21 cellular contexts compared by ENCODE assay signal in the genomic region with DNA sequence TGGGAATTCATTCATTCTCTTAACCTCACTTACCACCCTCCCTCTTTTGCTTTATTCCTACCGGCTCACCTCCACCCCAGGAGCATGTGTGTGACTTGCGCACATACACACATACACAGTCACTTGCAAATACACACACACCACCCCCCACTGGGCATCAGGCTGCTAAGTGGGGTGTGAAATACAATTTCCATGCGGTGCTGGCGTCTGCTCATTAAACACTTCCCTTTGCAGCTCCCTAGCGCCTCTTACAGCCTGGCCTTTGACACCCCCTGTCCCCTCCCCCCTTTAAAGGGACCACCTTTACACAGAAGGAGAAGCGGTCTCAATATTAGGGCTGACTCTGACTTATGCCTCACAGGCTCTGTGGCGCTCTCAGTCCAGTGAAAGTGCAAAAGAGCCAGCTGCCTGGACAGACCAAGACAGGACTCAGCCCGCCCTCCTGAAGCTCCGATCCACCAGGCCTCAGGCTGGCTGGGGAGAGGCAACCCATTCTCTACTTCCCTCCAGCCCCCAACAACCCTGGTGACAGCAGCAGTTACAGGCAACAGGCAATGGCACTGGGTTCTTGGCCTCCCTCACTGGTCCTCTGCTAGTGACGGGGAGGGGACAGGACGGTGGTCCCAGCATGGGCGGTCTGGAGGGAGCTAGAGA. TPM values are rescaled to one million over a fixed set of nuclear protein-coding genes. Genes with fewer than 3 reads are reported as not detected.
DNase-seq lines count a peak whose midpoint lies in the region; ATAC-seq and TF ChIP-seq lines count a peak whose summit lies in the region.
"Had no signal": no experiment of that assay in that cellular context is flagged by ENCODE, and none has a peak within 500 bp of the region (broad histone marks: within the 10 kb centered on the region; RNA-seq: fewer than 3 reads in every experiment).

No MANE protein-coding gene starts in this region.

- no peak for TF ChIP-seq CTCF in gastrocnemius medialis (IDR thresholded peaks at IDR 0.05 in 4 of 5, conservative IDR thresholded peaks at IDR 0.05 in 1 of 5)

- H3K27me3 ChIP-seq in gastrocnemius medialis, result no peaks in the 10 kb centered on the region
- H3K27me3 ChIP-seq: esophagus squamous epithelium had no signal

- no peaks in the 10 kb centered on the region for H3K9me3 ChIP-seq in gastrocnemius medialis
- H3K9me3 ChIP-seq: esophagus squamous epithelium, prostate gland had no signal

- H3K36me3 ChIP-seq in gastrocnemius medialis, result no peaks in the 10 kb centered on the region
- H3K36me3 ChIP-seq: esophagus squamous epithelium, prostate gland had no signal

- H3K4me1 ChIP-seq in gastrocnemius medialis, result peaks cover 0 to 6% of the 10 kb centered on the region in 2 donors

- ATAC-seq in GM21367 (IDR thresholded peaks at IDR 0.05; ENCODE audit: unreplicated experiment) (no peak), gastrocnemius medialis (no peak)
- ATAC-seq: effector memory CD8-positive, alpha-beta T cell; natural killer cell had no signal

- H3K4me3 ChIP-seq in gastrocnemius medialis, result no peak overlapping the region
- H3K4me3 ChIP-seq: esophagus squamous epithelium, GM12878, prostate gland, skin epidermis had no signal

- intact Hi-C loops in gastrocnemius medialis (cut with DNase I; ENCODE audit: low total_unique reads), result no loop called here

- no peak for TF ChIP-seq POLR2A in gastrocnemius medialis (IDR thresholded peaks at IDR 0.05)

- DNase-seq in NCI-H748 (lab: John Stamatoyannopoulos, UW; ENCODE audit: unreplicated experiment) (peak; percentile 57), NCI-H748 treated with DMSO at 0.1 percent for 48 hours (lab: John Stamatoyannopoulos, UW) (no peak), NCI-H1694 treated with DMSO at 0.1 percent for 48 hours (lab: John Stamatoyannopoulos, UW) (peak; percentile 72), cerebellum (ENCODE audit: low spot score) (peak; percentile 66), retina (peak; percentile 69), COLO829 (ENCODE audit: low spot score) (no peak), gastrocnemius medialis (no peak)
- DNase-seq: activated CD4-positive, alpha-beta T cell treated with anti-CD3 and anti-CD28 coated beads, Interleukin-2, amount 50 U/mL, for 48 hours; activated naive CD4-positive, alpha-beta T cell treated with anti-CD3 and anti-CD28 coated beads, Interleukin-2, amount 50 U/mL, for 16 hours; aorta; effector memory CD8-positive, alpha-beta T cell; esophagus squamous epithelium; mesenchymal stem cell; natural killer cell; NCI-H2029 treated with DMSO at 0.1 percent for 48 hours; NK-92 treated with Interleukin-12 subunit alpha and Interleukin-12 subunit beta, amount 100 ng/mL, for 24 hours had no signal

- H3K27ac ChIP-seq in gastrocnemius medialis, result no peak overlapping the region
- H3K27ac ChIP-seq: esophagus squamous epithelium, prostate gland had no signal

- in situ Hi-C loops in gastrocnemius medialis (cut with MboI; ENCODE audit: low sequenced_read_pairs in 4 of 4), result loop anchor here in 1 of 4 donors (25.0 kb wide), 1 partner anchor 102 kb away; a partner anchor contains a TSS

RNA-seq across cellular contexts. Expression of a gene that starts 12.2 kb away (rescaled TPM):
- 27.1 TPM for total RNA-seq in cerebellum
- under 1 TPM in 1 of 4 donors, not detected in 3; 0.65 TPM for total RNA-seq in gastrocnemius medialis
- total RNA-seq: aorta, GM12878 had no signal

RNA-seq across cellular contexts. Expression of a gene that starts 52.0 kb away (rescaled TPM):
- 13.2 TPM for total RNA-seq in cerebellum
- under 1 TPM in 1 of 4 donors, not detected in 3; 0.49 TPM for total RNA-seq in gastrocnemius medialis
- total RNA-seq: aorta, esophagus squamous epithelium, GM12878, kidney epithelial cell, natural killer cell had no signal

RNA-seq across cellular contexts. Expression of a gene that starts 52.3 kb away (rescaled TPM):
- 19.0 TPM for total RNA-seq in cerebellum
- total RNA-seq in gastrocnemius medialis, result 10 to 100 TPM; 29.5 to 58.4 (median 41.8) TPM

Comparison
In these comparisons a context has a peak if more than half of its experiments do, and no peak if none do; other contexts are left out.
1. DNase-seq: peak in NCI-H748 (single experiment), NCI-H1694 treated with DMSO at 0.1 percent for 48 hours (single experiment), cerebellum (single experiment) and retina (single experiment); none in NCI-H748 treated with DMSO at 0.1 percent for 48 hours (single experiment), COLO829 (single experiment) and gastrocnemius medialis (0 of 2).
2. RNA of a gene that starts 12.2 kb away (total RNA-seq): 27.1 TPM in cerebellum (single experiment); 0.65 TPM in gastrocnemius medialis; every median in the first group is over 10 times any median in the second.